In the genomic region with DNA sequence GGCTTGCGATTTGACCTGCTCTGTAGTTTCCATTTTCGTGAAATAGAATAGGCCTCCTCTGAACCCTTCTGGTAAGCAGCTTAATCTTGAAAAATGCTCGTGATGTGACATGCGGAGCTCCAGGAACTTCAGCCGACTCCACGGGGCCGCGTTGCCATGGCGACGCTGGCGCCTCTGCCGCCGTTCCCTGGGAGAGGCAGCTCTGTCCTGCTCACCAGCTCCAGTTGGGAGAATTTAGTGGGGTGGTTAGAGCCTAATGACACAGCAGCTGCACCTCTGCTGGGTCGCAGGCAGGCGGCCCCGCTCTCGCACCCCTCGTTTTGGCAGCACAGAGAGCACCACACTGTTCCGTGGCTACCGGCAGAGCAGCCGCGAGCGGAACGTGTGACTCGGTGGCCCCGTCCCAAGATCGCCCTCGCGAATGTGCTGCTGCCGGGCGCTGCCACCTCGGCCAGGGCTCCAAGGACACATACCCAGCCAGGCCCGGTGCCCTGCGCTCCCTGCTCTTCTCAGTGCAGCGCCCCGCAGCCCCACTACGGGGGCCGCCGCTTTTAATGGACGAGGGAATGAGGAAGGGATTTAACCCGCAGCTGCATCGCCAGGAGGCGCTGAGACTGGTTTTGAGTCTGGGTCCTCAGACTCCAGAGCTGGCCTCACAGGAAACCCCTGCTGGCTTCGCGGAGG, we compare ENCODE assay signal across 9 cellular contexts.
DNase-seq lines count a peak whose midpoint lies in the region; TF ChIP-seq lines count a peak whose summit lies in the region.
"Had no signal": no experiment of that assay in that cellular context is flagged by ENCODE, and none has a peak within 500 bp of the region (broad histone marks: within the 10 kb centered on the region; RNA-seq: fewer than 3 reads in every experiment).

No MANE protein-coding gene starts in this region.

- H3K4me3 ChIP-seq in adipocyte (ENCODE audit: low read length) = no peak overlapping the region
- no peak overlapping the region for H3K4me3 ChIP-seq in thymus (ENCODE audit: low read length)
- H3K4me3 ChIP-seq in HAP-1 = no peak overlapping the region

- H3K9me3 ChIP-seq in adipocyte (ENCODE audit: control insufficient read depth, low read length) (no peaks in the 10 kb centered on the region), thymus (ENCODE audit: control insufficient read depth) (no peaks in the 10 kb centered on the region), HAP-1 (no peaks in the 10 kb centered on the region)

- CTCF ChIA-PET in activated CD4-positive, alpha-beta T cell treated with anti-CD3 and anti-CD28 coated beads, Interleukin-2, amount 10 ng/mL, durations not matched to agents 7 days and 5 days (lab: Charles Lee) = interaction anchor here (0.6 to 4.2 kb wide), 5 partner anchors 9 to 68 kb away, joined by 3 to 15 read pairs (median 3); no protein-coding TSS in a partner anchor

- peaks cover 2% of the 10 kb centered on the region for H3K9me3 Mint-ChIP-seq in activated CD4-positive, alpha-beta T cell treated with anti-CD3 and anti-CD28 coated beads, Interleukin-2, amount 10 ng/mL, durations not matched to agents 7 days and 5 days

- no peaks in the 10 kb centered on the region for H3K36me3 Mint-ChIP-seq in activated CD4-positive, alpha-beta T cell treated with anti-CD3 and anti-CD28 coated beads, Interleukin-2, amount 10 ng/mL, durations not matched to agents 7 days and 5 days (ENCODE audit: low read depth)

- peaks cover 4% of the 10 kb centered on the region for H3K27me3 Mint-ChIP-seq in activated CD4-positive, alpha-beta T cell treated with anti-CD3 and anti-CD28 coated beads, Interleukin-2, amount 10 ng/mL, durations not matched to agents 7 days and 5 days

- no peak for TF ChIP-seq CTCF in GM10266 (IDR thresholded peaks at IDR 0.05; ENCODE audit: control insufficient read depth, insufficient read depth, low read depth, missing control alignments)

- no peak overlapping the region for H3K4me3 Mint-ChIP-seq in activated CD4-positive, alpha-beta T cell treated with anti-CD3 and anti-CD28 coated beads, Interleukin-2, amount 10 ng/mL, durations not matched to agents 7 days and 5 days

- no peak overlapping the region for H3K9ac ChIP-seq in adipocyte (ENCODE audit: low read length)

- peak overlapping the region; percentile 8 for H3K27ac ChIP-seq in thymus (ENCODE audit: low read depth)

- H3K36me3 ChIP-seq in adipocyte (ENCODE audit: control insufficient read depth, insufficient read depth, low read length, severe bottlenecking) = peaks cover 6% of the 10 kb centered on the region
- H3K36me3 ChIP-seq in thymus (ENCODE audit: control insufficient read depth, insufficient read depth) = peaks cover 12% of the 10 kb centered on the region
- H3K36me3 ChIP-seq in HAP-1 (replicated peaks) = no peaks in the 10 kb centered on the region

- in situ Hi-C loops in HAP-1 (cut with MboI; ENCODE audit: low sequenced_read_pairs) = no loop called here

- H3K27ac Mint-ChIP-seq in activated CD4-positive, alpha-beta T cell treated with anti-CD3 and anti-CD28 coated beads, Interleukin-2, amount 10 ng/mL, durations not matched to agents 7 days and 5 days = no peak overlapping the region

- peaks cover 22% of the 10 kb centered on the region for H3K4me1 Mint-ChIP-seq in activated CD4-positive, alpha-beta T cell treated with anti-CD3 and anti-CD28 coated beads, Interleukin-2, amount 10 ng/mL, durations not matched to agents 7 days and 5 days

- DNase-seq in adipocyte (ENCODE audit: low read depth) = peak; percentile 79
- DNase-seq in fibroblast of gingiva (ENCODE audit: low read depth) = peak; percentile 90
- DNase-seq in midbrain (lab: John Stamatoyannopoulos, UW) = peak; percentile 73
- DNase-seq in activated CD4-positive, alpha-beta T cell treated with anti-CD3 and anti-CD28 coated beads, Interleukin-2, amount 10 ng/mL, durations not matched to agents 7 days and 5 days = no peak
- DNase-seq in HAP-1 (ENCODE audit: low spot score in 2 of 2) = no peak
- no peak for DNase-seq in GM10266 (ENCODE audit: extremely low spot score)
- DNase-seq: effector CD8-positive, alpha-beta T cell; NCI-H1092 had no signal

- H3K27me3 ChIP-seq in adipocyte (replicated peaks; ENCODE audit: control insufficient read depth, insufficient read depth, low read length) (no peaks in the 10 kb centered on the region), thymus (ENCODE audit: control insufficient read depth, insufficient read depth) (no peaks in the 10 kb centered on the region), HAP-1 (ENCODE audit: low read depth) (no peaks in the 10 kb centered on the region)

- 85% methylated on average over 45 of the region's 45 CpGs for WGBS in thymus

- H3K4me1 ChIP-seq in adipocyte (ENCODE audit: control insufficient read depth, insufficient read depth, low read length) (no peaks in the 10 kb centered on the region), thymus (ENCODE audit: control insufficient read depth, insufficient read depth, low read length) (peaks cover 50% of the 10 kb centered on the region), HAP-1 (no peaks in the 10 kb centered on the region)

- POLR2A ChIA-PET in activated CD4-positive, alpha-beta T cell treated with anti-CD3 and anti-CD28 coated beads, Interleukin-2, amount 10 ng/mL, durations not matched to agents 7 days and 5 days (lab: Charles Lee) = no interaction called here

Comparison
In these comparisons a context has a peak if more than half of its experiments do, and no peak if none do; other contexts are left out.
1. DNase-seq: peak in adipocyte (single experiment), fibroblast of gingiva (single experiment) and midbrain (single experiment); none in activated CD4-positive, alpha-beta T cell treated with anti-CD3 and anti-CD28 coated beads, Interleukin-2, amount 10 ng/mL, durations not matched to agents 7 days and 5 days (single experiment), HAP-1 (0 of 2) and GM10266 (single experiment).